Comparison of ENCODE assay signal across 11 cellular contexts in genomic region chr12:124240493-124240892, GRCh38.
A peak's percentile ranks its signal among the peaks of the same experiment; 100 is the strongest.
DNase-seq lines count a peak whose midpoint lies in the region; ATAC-seq, FAIRE-seq and TF ChIP-seq lines count a peak whose summit lies in the region.
"Had no signal": no experiment of that assay in that cellular context is flagged by ENCODE, and none has a peak within 500 bp of the region (broad histone marks: within the 10 kb centered on the region; RNA-seq: fewer than 3 reads in every experiment).

No MANE protein-coding gene starts in this region.

- H3K4me3 ChIP-seq in NT2/D1 (ENCODE audit: insufficient read length, low read depth) (no peak overlapping the region), fibroblast of mammary gland (ENCODE audit: control insufficient read depth, low read depth, low read length) (no peak overlapping the region)

- no peaks in the 10 kb centered on the region for H3K4me1 ChIP-seq in NT2/D1 (ENCODE audit: insufficient read depth, insufficient read length)

- H3K36me3 ChIP-seq in NT2/D1 (ENCODE audit: insufficient read depth, insufficient read length, low read length): no peaks in the 10 kb centered on the region

- FAIRE-seq in GM18507 (lab: Jason Lieb, UNC): no peak
- FAIRE-seq: frontal cortex had no signal

- H3K9ac ChIP-seq in NT2/D1 (ENCODE audit: insufficient read length, low read depth): no peak overlapping the region

- peaks cover 6% of the 10 kb centered on the region; the same call in 1 of the 2 replicates for H3K9me3 ChIP-seq in NT2/D1 (ENCODE audit: insufficient read depth, low read length)

- H3K27me3 ChIP-seq in NT2/D1 (ENCODE audit: insufficient read depth, insufficient read length): no peaks in the 10 kb centered on the region

- no peak for TF ChIP-seq CTCF in fibroblast of mammary gland (conservative IDR thresholded peaks at IDR 0.05; ENCODE audit: control insufficient read depth, insufficient read depth, low read depth, low read length)

- DNase-seq in CD1c-positive myeloid dendritic cell (ENCODE audit: extremely low spot score): peak; percentile 59
- peak; percentile 15 for DNase-seq in GM18507 (ENCODE audit: extremely low spot score, insufficient read length, low read depth)
- DNase-seq in NT2/D1 (ENCODE audit: low read depth, low spot score): peak; percentile 36
- DNase-seq in fibroblast of mammary gland (ENCODE audit: low read depth): peak; percentile 15
- no peak for DNase-seq in NOMO-1 treated with DMSO at 0.1 percent for 48 hours (lab: John Stamatoyannopoulos, UW; ENCODE audit: unreplicated experiment)
- no peak for DNase-seq in ecto neural progenitor cell (ENCODE audit: low spot score)
- no peak for DNase-seq in stimulated activated CD4-positive, alpha-beta T cell treated with anti-CD3 and anti-CD28 coated beads, Interleukin-4, amount 100 ng/mL, for 4 hours
- DNase-seq: activated CD4-positive, CD25-positive, alpha-beta regulatory T cell treated with anti-CD3 and anti-CD28 coated beads, Interleukin-2, amount 50 U/mL, for 72 hours; aorta had no signal

- ATAC-seq in HG03460 (IDR thresholded peaks at IDR 0.05; ENCODE audit: unreplicated experiment): no peak

Comparison
In these comparisons a context has a peak if more than half of its experiments do, and no peak if none do; other contexts are left out.
1. DNase-seq: peak in CD1c-positive myeloid dendritic cell (single experiment), GM18507 (single experiment), NT2/D1 (single experiment) and fibroblast of mammary gland (single experiment); none in NOMO-1 treated with DMSO at 0.1 percent for 48 hours (single experiment), ecto neural progenitor cell (single experiment) and stimulated activated CD4-positive, alpha-beta T cell treated with anti-CD3 and anti-CD28 coated beads, Interleukin-4, amount 100 ng/mL, for 4 hours (0 of 2).